Comparison of ENCODE assay signal across 8 cellular contexts in genomic region chr22:35648066-35649025, GRCh38. TPM values are rescaled to one million over a fixed set of nuclear protein-coding genes. Genes with fewer than 3 reads are reported as not detected.
DNase-seq lines count a peak whose midpoint lies in the region; ATAC-seq and TF ChIP-seq lines count a peak whose summit lies in the region.

TSS of gene APOL6 (plus strand) at chr22:35648446. CDS start at chr22:35656426, 7,980 bp downstream.

- H3K9me3 ChIP-seq in MM.1S (replicated peaks; ENCODE audit: insufficient read depth, low read length) = no peaks in the 10 kb centered on the region
- H3K9me3 ChIP-seq in liver (ENCODE audit: control insufficient read depth in 4 of 4, low read length in 3 of 4) = no peaks in the 10 kb centered on the region

- peak in 1 of 2 donors; percentile 53 for TF ChIP-seq RAD21 in liver (IDR thresholded peaks at IDR 0.05)

- H3K4me1 Mint-ChIP-seq in chondrocyte (ENCODE audit: low read depth) = peaks cover 41% of the 10 kb centered on the region

- TF ChIP-seq CTCF in MM.1S (IDR thresholded peaks at IDR 0.05; ENCODE audit: low read length) (no peak), chondrocyte (IDR thresholded peaks at IDR 0.05) (no peak), liver (IDR thresholded peaks at IDR 0.05; ENCODE audit: low read depth, low read length, missing input control) (no peak)

- H3K9me3 Mint-ChIP-seq in chondrocyte (ENCODE audit: low read depth) = peaks cover 3% of the 10 kb centered on the region

- H3K36me3 ChIP-seq in MM.1S (replicated peaks; ENCODE audit: insufficient read depth, low read length) = peaks cover 4% of the 10 kb centered on the region; the same call in 1 of the 2 replicates
- H3K36me3 ChIP-seq in liver (ENCODE audit: control insufficient read depth in 4 of 4, insufficient read depth in 3 of 4, low read depth in 1 of 4, low read length in 3 of 4) = peaks cover 0 to 3% (median 0%) of the 10 kb centered on the region in 4 donors

- H3K27ac Mint-ChIP-seq in chondrocyte (ENCODE audit: unreplicated experiment) = peak within 1 kb of the TSS; percentile 90

- peaks cover 32% of the 10 kb centered on the region for H3K79me2 ChIP-seq in MM.1S (ENCODE audit: low read length)

- peaks cover 15% of the 10 kb centered on the region for H3F3A ChIP-seq in MM.1S (ENCODE audit: insufficient read depth, low read length)

- peaks cover 1% of the 10 kb centered on the region for H3K36me3 Mint-ChIP-seq in chondrocyte (ENCODE audit: low read depth)

- peak within 1 kb of the TSS; percentile 81 for H3K4me3 Mint-ChIP-seq in chondrocyte (ENCODE audit: unreplicated experiment)

- peak; percentile 59 for DNase-seq in AG08396 (ENCODE audit: low spot score)
- DNase-seq in MM.1S = peak; percentile 86
- DNase-seq in chondrocyte (ENCODE audit: low spot score) = no peak
- peak in 2 of 3 donors; percentile 24 to 33 for DNase-seq in stimulated activated CD4-positive, alpha-beta T cell treated with anti-CD3 and anti-CD28 coated beads, TNF-alpha, amount 100 ng/mL, for 1 hour (ENCODE audit: low read depth in 3 of 3, low spot score in 1 of 3)

- no peaks in the 10 kb centered on the region for H3K9me2 ChIP-seq in MM.1S (replicated peaks; ENCODE audit: insufficient read depth, low read length)

- no peaks in the 10 kb centered on the region for H4K20me1 ChIP-seq in MM.1S (ENCODE audit: insufficient read depth, low read length)

- H2AFZ ChIP-seq in MM.1S (ENCODE audit: low read length) = peak within 1 kb of the TSS; percentile 90

- ATAC-seq in GM19035 (IDR thresholded peaks at IDR 0.05; ENCODE audit: unreplicated experiment) (peak; percentile 61), HG03039 (IDR thresholded peaks at IDR 0.05; ENCODE audit: unreplicated experiment) (no peak)
- ATAC-seq in activated CD4-positive, CD25-positive, alpha-beta regulatory T cell treated with anti-CD3 and anti-CD28 coated beads, Interleukin-2, amount 50 U/mL, for 24 hours = peak; percentile 82 to 85

- peaks cover 9% of the 10 kb centered on the region; the same call in 1 of the 2 replicates for H3K4me1 ChIP-seq in MM.1S (ENCODE audit: low read length)
- H3K4me1 ChIP-seq in liver (ENCODE audit: control insufficient read depth in 4 of 4, insufficient read depth in 4 of 4, low read length in 3 of 4) = peaks cover 8 to 47% (median 36%) of the 10 kb centered on the region in 4 donors

- H3K27me3 ChIP-seq in MM.1S (replicated peaks; ENCODE audit: insufficient read depth, low read length) = no peaks in the 10 kb centered on the region
- H3K27me3 ChIP-seq in liver (ENCODE audit: control insufficient read depth in 4 of 4, insufficient read depth in 4 of 4, low read length in 3 of 4) = no peaks in the 10 kb centered on the region

- H3K9ac ChIP-seq in MM.1S (ENCODE audit: low read length) (peak within 1 kb of the TSS; percentile 93), liver (ENCODE audit: low read depth in 1 of 2, low read length in 2 of 2) (peak within 1 kb of the TSS; percentile 79 to 100)

- H3K4me2 ChIP-seq in MM.1S (ENCODE audit: low read depth, low read length) = peak within 1 kb of the TSS; percentile 90

- no peaks in the 10 kb centered on the region for H3K27me3 Mint-ChIP-seq in chondrocyte (ENCODE audit: low read depth)

- WGBS in liver = 6% methylated on average over 18 of the region's 18 CpGs

- peak within 1 kb of the TSS; percentile 94 for H3K27ac ChIP-seq in MM.1S (ENCODE audit: low read length)
- peak within 1 kb of the TSS; percentile 93 to 97 for H3K27ac ChIP-seq in liver (ENCODE audit: low read depth in 1 of 2, low read length in 2 of 2)

- peak within 1 kb of the TSS; percentile 94 for H3K4me3 ChIP-seq in MM.1S (ENCODE audit: low read length)
- H3K4me3 ChIP-seq in liver (ENCODE audit: low read depth in 1 of 3, low read length in 3 of 3) = peak within 1 kb of the TSS; percentile 87 to 99 (median 88)

TF ChIP-seq in liver, 16 proteins besides CTCF, POLR2A, EP300 and RAD21:
- TF ChIP-seq FOXA2 (IDR thresholded peaks at IDR 0.05) (no peak), RXRA (IDR thresholded peaks at IDR 0.05) (peak; percentile 74 to 83), FOXA1 (IDR thresholded peaks at IDR 0.05) (no peak), JUND (IDR thresholded peaks at IDR 0.05) (peak; percentile 25 to 58), YY1 (IDR thresholded peaks at IDR 0.05) (peak; percentile 87), HNF4A (conservative IDR thresholded peaks at IDR 0.05) (peak; percentile 84 to 87), ATF3 (IDR thresholded peaks at IDR 0.05) (no peak), HNF4G (IDR thresholded peaks at IDR 0.05) (peak; percentile 11), TAF1 (conservative IDR thresholded peaks at IDR 0.05) (peak; percentile 74), EGR1 (IDR thresholded peaks at IDR 0.05; ENCODE audit: low read depth in 2 of 2) (peak in 1 of 2 donors; percentile 89), SP1 (IDR thresholded peaks at IDR 0.05) (peak; percentile 91), GABPA (IDR thresholded peaks at IDR 0.05 in 1 of 2, conservative IDR thresholded peaks at IDR 0.05 in 1 of 2) (peak in 1 of 2 donors; percentile 62), NR2F2 (IDR thresholded peaks at IDR 0.05) (peak; percentile 60), REST (IDR thresholded peaks at IDR 0.05) (peak; percentile 32), MAX (IDR thresholded peaks at IDR 0.05) (peak; percentile 99), ZBTB33 (IDR thresholded peaks at IDR 0.05) (peak; percentile 41)
TF ChIP-seq in liver: peak in this region for 13.

RNA-seq across cellular contexts. Expression of gene APOL6, which starts in this region (rescaled TPM):
- 2.1 to 4.6 TPM (median 4.6 TPM) in 3 replicates for total RNA-seq in chondrocyte
- 10 to 100 TPM; 13.7 to 80.1 TPM for total RNA-seq in liver
- 10 to 100 TPM; 10.3 to 20.8 TPM for polyA plus RNA-seq in liver
